Comparison of ENCODE assay signal across 7 cellular contexts in genomic region chr10:86757110-86757790, GRCh38. TPM values are rescaled to one million over a fixed set of nuclear protein-coding genes. Genes with fewer than 3 reads are reported as not detected.
DNase-seq lines count a peak whose midpoint lies in the region; ATAC-seq, FAIRE-seq and TF ChIP-seq lines count a peak whose summit lies in the region.

No MANE protein-coding gene starts in this region.

- H3K27me3 Mint-ChIP-seq in IgD-negative memory B cell (peaks cover 12% of the 10 kb centered on the region), endothelial cell (ENCODE audit: unreplicated experiment) (peaks cover 17% of the 10 kb centered on the region)

- H3K9me3 Mint-ChIP-seq in IgD-negative memory B cell (no peaks in the 10 kb centered on the region), endothelial cell (ENCODE audit: unreplicated experiment) (no peaks in the 10 kb centered on the region)

- no peaks in the 10 kb centered on the region for H3K36me3 ChIP-seq in tibial artery

- peak overlapping the region; percentile 58 to 83 for H3K4me3 ChIP-seq in tibial artery

- H3K4me3 Mint-ChIP-seq in IgD-negative memory B cell (peak overlapping the region; percentile 86 to 100 (median 94)), endothelial cell (ENCODE audit: unreplicated experiment) (peak overlapping the region; percentile 95)

- TF ChIP-seq CTCF in endothelial cell (IDR thresholded peaks at IDR 0.05; ENCODE audit: unreplicated experiment) (no peak), tibial artery (IDR thresholded peaks at IDR 0.05) (peak; percentile 37 to 54)

- H3K9me3 ChIP-seq in tibial artery, result no peaks in the 10 kb centered on the region

- no peaks in the 10 kb centered on the region for H3K27me3 ChIP-seq in tibial artery

- DNase-seq in GM19239 (ENCODE audit: insufficient read length, low spot score) (no peak), endothelial cell (ENCODE audit: low spot score) (peak; percentile 18), myocyte (ENCODE audit: low read depth) (peak; percentile 69), tibial artery (peak; percentile 38 to 78)
- peak; percentile 3 to 5 for DNase-seq in activated CD4-positive, alpha-beta T cell treated with anti-CD3 and anti-CD28 coated beads for 4 hours

- H3K4me1 Mint-ChIP-seq in IgD-negative memory B cell, result peaks cover 37 to 48% (median 46%) of the 10 kb centered on the region in 3 donors
- H3K4me1 Mint-ChIP-seq in endothelial cell (ENCODE audit: unreplicated experiment), result peaks cover 28% of the 10 kb centered on the region

- peak overlapping the region; percentile 98 to 99 for H3K27ac ChIP-seq in tibial artery

- peak; percentile 80 for FAIRE-seq in GM19239 (lab: Jason Lieb, UNC)

- intact Hi-C loops in tibial artery (cut with DNase I; ENCODE audit: low total_unique reads), result no loop called here

- H3K36me3 Mint-ChIP-seq in IgD-negative memory B cell (peaks cover 2% of the 10 kb centered on the region), endothelial cell (ENCODE audit: low read depth, unreplicated experiment) (no peaks in the 10 kb centered on the region)

- H3K4me1 ChIP-seq in tibial artery, result peaks cover 0 to 59% (median 26%) of the 10 kb centered on the region in 4 donors

- H3K27ac Mint-ChIP-seq in IgD-negative memory B cell (peak overlapping the region; percentile 80 to 96 (median 91)), endothelial cell (ENCODE audit: unreplicated experiment) (peak overlapping the region; percentile 83)

- no peak for ATAC-seq in HG03342 (IDR thresholded peaks at IDR 0.05; ENCODE audit: unreplicated experiment)

RNA-seq across cellular contexts. Expression of gene BMPR1A, which starts 0.8 kb away (rescaled TPM):
- polyA plus RNA-seq in IgD-negative memory B cell, result 5.0 TPM
- total RNA-seq in endothelial cell (ENCODE audit: unreplicated experiment) (20.8 TPM), myocyte (45.8 and 46.2 TPM in 2 replicates)
- 18.5 TPM for polyA plus RNA-seq in myocyte (2012)
